In the genomic region with DNA sequence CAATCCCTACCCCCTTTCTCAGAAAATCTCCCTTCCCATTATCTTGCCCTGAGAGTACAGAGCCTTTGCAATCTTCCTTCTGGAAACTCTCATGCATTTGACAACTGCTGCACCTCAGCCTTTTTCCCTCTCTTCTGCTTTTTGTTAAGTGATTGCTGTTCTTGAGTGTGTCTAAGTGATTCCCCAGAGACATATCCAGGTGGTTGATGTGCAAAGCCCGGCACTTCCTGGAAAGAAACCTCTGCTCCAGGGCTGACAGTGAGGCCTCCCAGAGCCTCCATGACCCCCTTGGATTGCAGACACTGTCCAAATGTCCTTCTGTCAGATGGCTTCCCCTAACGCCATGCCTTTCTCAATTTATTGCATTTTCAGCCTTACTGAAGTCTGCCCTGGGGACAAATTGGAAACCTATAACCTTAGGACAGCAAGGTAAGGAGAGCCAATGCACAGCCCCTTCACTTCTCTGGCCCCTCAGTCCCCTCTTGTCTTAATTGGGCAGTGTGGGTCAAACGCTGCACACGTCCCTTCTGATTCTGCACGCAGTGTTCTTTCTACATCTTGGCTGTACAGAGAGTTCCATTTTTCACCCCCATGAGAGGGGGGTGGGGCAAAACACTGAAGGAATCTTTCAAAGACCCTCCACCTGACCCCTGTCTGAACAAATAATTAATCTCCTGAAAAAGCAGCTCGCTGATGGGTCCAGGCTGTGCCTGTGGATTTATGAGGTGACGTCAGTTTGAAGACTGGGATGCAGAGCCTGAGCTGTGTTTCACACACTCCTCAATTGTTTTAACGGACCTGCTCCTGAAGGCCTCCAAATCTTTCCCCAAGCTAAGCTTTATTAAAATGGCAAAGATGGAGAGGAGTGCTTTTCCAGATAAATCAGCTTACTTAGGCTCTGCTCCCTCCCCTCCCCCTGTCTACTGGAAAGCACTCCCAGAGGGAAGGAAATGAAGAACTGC, we compare ENCODE assay signal across 16 cellular contexts.
DNase-seq lines count a peak whose midpoint lies in the region; ATAC-seq and TF ChIP-seq lines count a peak whose summit lies in the region.
"Had no signal": no experiment of that assay in that cellular context is flagged by ENCODE, and none has a peak within 500 bp of the region (broad histone marks: within the 10 kb centered on the region; RNA-seq: fewer than 3 reads in every experiment).

No MANE protein-coding gene starts in this region.

- H3K4me1 ChIP-seq in right atrium auricular region: peaks cover 0 to 26% of the 10 kb centered on the region in 2 donors
- peaks cover 5 to 51% (median 16%) of the 10 kb centered on the region in 3 donors for H3K4me1 ChIP-seq in esophagus squamous epithelium
- peaks cover 20 to 23% of the 10 kb centered on the region in 2 experiments for H3K4me1 ChIP-seq in trophoblast cell (ENCODE audit: control insufficient read depth in 1 of 2, insufficient read depth in 2 of 2, low read length in 2 of 2)
- peaks cover 35% of the 10 kb centered on the region for H3K4me1 ChIP-seq in vagina

- intact Hi-C loops in Right ventricle myocardium superior (cut with DNase I) (no loop called here), esophagus squamous epithelium (cut with DNase I) (no loop called here), vagina (cut with DNase I) (loop anchor here (5.0 kb wide), 1 partner anchor 552 kb away; the partner anchor contains the start of gene IGFBP5)

- H3K14ac ChIP-seq in trophoblast cell (ENCODE audit: low read length): no peak overlapping the region

- ATAC-seq in Right ventricle myocardium superior (ENCODE audit: poor library complexity): peak; percentile 34
- no peak for ATAC-seq in GM21529 (IDR thresholded peaks at IDR 0.05; ENCODE audit: unreplicated experiment)
- no peak for ATAC-seq in activated CD4-positive, CD25-positive, alpha-beta regulatory T cell treated with anti-CD3 and anti-CD28 coated beads, Interleukin-2, amount 50 U/mL, for 24 hours
- no peak for ATAC-seq in HG03460 (IDR thresholded peaks at IDR 0.05; ENCODE audit: unreplicated experiment)

- H3K18ac ChIP-seq in trophoblast cell (ENCODE audit: low read length): no peak overlapping the region

- TF ChIP-seq CTCF in right atrium auricular region (IDR thresholded peaks at IDR 0.05) (no peak), esophagus squamous epithelium (IDR thresholded peaks at IDR 0.05) (no peak), vagina (IDR thresholded peaks at IDR 0.05) (no peak)

- H4K91ac ChIP-seq in trophoblast cell (ENCODE audit: low read depth, low read length): peak overlapping the region; percentile 97

- H4K12ac ChIP-seq in trophoblast cell (ENCODE audit: low read depth, low read length): no peak overlapping the region

- H3K4me3 ChIP-seq in right atrium auricular region (no peak overlapping the region), esophagus squamous epithelium (no peak overlapping the region), trophoblast cell (ENCODE audit: low read depth, low read length) (no peak overlapping the region), vagina (no peak overlapping the region)
- H3K4me3 ChIP-seq: skin epidermis had no signal

- no peak overlapping the region for H2AFZ ChIP-seq in trophoblast cell (ENCODE audit: insufficient read depth, low read length, poor library complexity)

- no peak overlapping the region for H3K23ac ChIP-seq in trophoblast cell (ENCODE audit: low read length)

- 52 to 59% methylated on average over 8 of the region's 8 CpGs for WGBS in esophagus squamous epithelium, 2 donors
- WGBS in trophoblast cell (ENCODE audit: extremely low coverage, insufficient coverage, insufficient read length): no CpG with 5 or more reads among the region's 8 CpGs

- H2BK5ac ChIP-seq in trophoblast cell (ENCODE audit: low read depth, low read length, poor library complexity): peak overlapping the region; percentile 96

- TF ChIP-seq POLR2A in esophagus squamous epithelium (IDR thresholded peaks at IDR 0.05): no peak
- TF ChIP-seq POLR2A in vagina (IDR thresholded peaks at IDR 0.05): no peak

- no peaks in the 10 kb centered on the region for H3K9me3 ChIP-seq in right atrium auricular region
- no peaks in the 10 kb centered on the region for H3K9me3 ChIP-seq in esophagus squamous epithelium
- H3K9me3 ChIP-seq in trophoblast cell (ENCODE audit: insufficient read depth, low read depth, low read length): no peaks in the 10 kb centered on the region
- no peaks in the 10 kb centered on the region for H3K9me3 ChIP-seq in vagina
- H3K9me3 ChIP-seq: SJCRH30 had no signal

- H2BK12ac ChIP-seq in trophoblast cell (ENCODE audit: low read length): peak overlapping the region; percentile 12

- H3K36me3 ChIP-seq in right atrium auricular region (no peaks in the 10 kb centered on the region), esophagus squamous epithelium (no peaks in the 10 kb centered on the region), trophoblast cell (ENCODE audit: control insufficient read depth in 1 of 2, insufficient read depth in 2 of 2, low read length in 2 of 2) (no peaks in the 10 kb centered on the region), vagina (no peaks in the 10 kb centered on the region)
- H3K36me3 ChIP-seq: SJCRH30 had no signal

- peaks cover 7% of the 10 kb centered on the region for H3K79me2 ChIP-seq in trophoblast cell (ENCODE audit: control insufficient read depth, insufficient read depth, low read length, poor library complexity)

- no peak overlapping the region for H3K4ac ChIP-seq in trophoblast cell (ENCODE audit: low read depth, low read length)

- peak overlapping the region; percentile 43 for H4K8ac ChIP-seq in trophoblast cell (ENCODE audit: low read depth, low read length)

- H2AK5ac ChIP-seq in trophoblast cell (ENCODE audit: low read length): no peak overlapping the region

- H3K9ac ChIP-seq in trophoblast cell (ENCODE audit: low read length): no peak overlapping the region

- H3K27me3 ChIP-seq in right atrium auricular region: no peaks in the 10 kb centered on the region
- peaks cover 0 to 27% (median 0%) of the 10 kb centered on the region in 4 donors for H3K27me3 ChIP-seq in esophagus squamous epithelium
- no peaks in the 10 kb centered on the region for H3K27me3 ChIP-seq in trophoblast cell (ENCODE audit: insufficient read depth, low read length)
- H3K27me3 ChIP-seq in vagina: no peaks in the 10 kb centered on the region
- H3K27me3 ChIP-seq: SJCRH30 had no signal

- H3K27ac ChIP-seq in right atrium auricular region (no peak overlapping the region), esophagus squamous epithelium (peak overlapping the region; percentile 58 to 85 (median 80)), trophoblast cell (ENCODE audit: low read depth, low read length) (peak overlapping the region; percentile 81), vagina (peak overlapping the region; percentile 80)
- H3K27ac ChIP-seq: SJCRH30, VCaP had no signal

- no peak for DNase-seq in Right ventricle myocardium superior
- DNase-seq in right atrium auricular region (ENCODE audit: low spot score): no peak
- DNase-seq in esophagus squamous epithelium (lab: John Stamatoyannopoulos, UW): no peak
- no peak for DNase-seq in trophoblast cell
- DNase-seq in vagina (ENCODE audit: extremely low spot score in 2 of 2): peak in 1 of 2 donors; percentile 96
- DNase-seq: ACHN; activated CD8-positive, alpha-beta memory T cell treated with anti-CD3 and anti-CD28 coated beads, Interleukin-2, amount 50 U/mL, for 4 hours; activated naive CD8-positive, alpha-beta T cell treated with anti-CD3 and anti-CD28 coated beads, Interleukin-2, amount 10 ng/mL, durations not matched to agents 7 days and 5 days; cortex of kidney; NCI-H526 treated with DMSO at 0.1 percent for 48 hours; SJCRH30 had no signal

- peak overlapping the region; percentile 16 for H3K4me2 ChIP-seq in trophoblast cell (ENCODE audit: low read length)

- H2BK120ac ChIP-seq in trophoblast cell (ENCODE audit: insufficient read depth, low read length, poor library complexity): peak overlapping the region; percentile 63

- H3K79me1 ChIP-seq in trophoblast cell (ENCODE audit: low read length): peaks cover 38% of the 10 kb centered on the region

Comparison
In these comparisons a context has a peak if more than half of its experiments do, and no peak if none do; other contexts are left out.
1. H3K27ac ChIP-seq: peak in esophagus squamous epithelium (4 of 4), trophoblast cell (single experiment) and vagina (single experiment); none in right atrium auricular region (0 of 2).